ENCODE assay signal across 8 cellular contexts in genomic region chrX:138026211-138026610, GRCh38.
A peak's percentile ranks its signal among the peaks of the same experiment; 100 is the strongest.
DNase-seq lines count a peak whose midpoint lies in the region; ATAC-seq, FAIRE-seq and TF ChIP-seq lines count a peak whose summit lies in the region.

No MANE protein-coding gene starts in this region.

- TF ChIP-seq POLR2A in spleen (IDR thresholded peaks at IDR 0.05) = no peak

- WGBS in heart right ventricle, 2 donors = 57 to 74% methylated on average over 1 of the region's 1 CpG
- WGBS in spleen, 5 donors = 22 to 100% (median 70%) methylated on average over 1 of the region's 1 CpG

- H3K4me3 ChIP-seq in heart right ventricle = no peak overlapping the region
- H3K4me3 ChIP-seq in spleen = no peak overlapping the region

- H3K27me3 ChIP-seq in heart right ventricle = no peaks in the 10 kb centered on the region
- H3K27me3 ChIP-seq in spleen (replicated peaks in 1 of 7) = peaks cover 0 to 13% (median 0%) of the 10 kb centered on the region in 7 donors

- H3K4me1 ChIP-seq in heart right ventricle (no peaks in the 10 kb centered on the region), spleen (no peaks in the 10 kb centered on the region)

- DNase-seq in heart right ventricle (no peak), cardiac septum (ENCODE audit: low spot score) (no peak), KBM-7 (peak; percentile 31), T47D (ENCODE audit: low read depth in 1 of 2, low spot score in 1 of 2) (peak; percentile 1 to 9), urothelium cell line (ENCODE audit: low spot score) (peak; percentile 4), spleen (no peak), globus pallidus (ENCODE audit: low spot score) (no peak)
- DNase-seq in stimulated activated naive CD4-positive, alpha-beta T cell treated with Interleukin-2 at 50 U/mL for 16 hours (lab: John Stamatoyannopoulos, UW) = no peak

- intact Hi-C loops in heart right ventricle (cut with DNase I) = no loop called here
- intact Hi-C loops in cardiac septum (cut with DNase I) = no loop called here
- intact Hi-C loops in spleen (cut with DNase I; ENCODE audit: low total_unique reads) = no loop called here

- no peak for FAIRE-seq in urothelium cell line (lab: Jason Lieb, UNC)

- in situ Hi-C loops in KBM-7 (cut with MboI; ENCODE audit: low pct_unique_long_range_greater_than_20kb, low sequenced_read_pairs) = no loop called here
- in situ Hi-C loops in T47D (cut with HindIII; ENCODE audit: low pct_unique_long_range_greater_than_20kb, low sequenced_read_pairs) = no loop called here

- H3K9me3 ChIP-seq in heart right ventricle (no peaks in the 10 kb centered on the region), spleen (no peaks in the 10 kb centered on the region)

- no peaks in the 10 kb centered on the region for H3K36me3 ChIP-seq in heart right ventricle
- no peaks in the 10 kb centered on the region for H3K36me3 ChIP-seq in spleen

- no peak for ATAC-seq in heart right ventricle

- H3K27ac ChIP-seq in heart right ventricle = no peak overlapping the region
- no peak overlapping the region for H3K27ac ChIP-seq in spleen

- TF ChIP-seq CTCF in heart right ventricle (IDR thresholded peaks at IDR 0.05) = peak in 7 of 9 donors; percentile 19 to 45 (median 30)
- TF ChIP-seq CTCF in spleen (IDR thresholded peaks at IDR 0.05 in 8 of 11, conservative IDR thresholded peaks at IDR 0.05 in 3 of 11) = peak in 1 of 11 experiments; percentile 9

Comparison
In these comparisons a context has a peak if more than half of its experiments do, and no peak if none do; other contexts are left out.
1. DNase-seq: peak in KBM-7 (single experiment), T47D (2 of 2) and urothelium cell line (single experiment); none in heart right ventricle (0 of 2), cardiac septum (single experiment), spleen (single experiment), stimulated activated naive CD4-positive, alpha-beta T cell treated with Interleukin-2 at 50 U/mL for 16 hours (single experiment) and globus pallidus (single experiment).